Comparison of ENCODE assay signal across 8 cellular contexts in the genomic region with DNA sequence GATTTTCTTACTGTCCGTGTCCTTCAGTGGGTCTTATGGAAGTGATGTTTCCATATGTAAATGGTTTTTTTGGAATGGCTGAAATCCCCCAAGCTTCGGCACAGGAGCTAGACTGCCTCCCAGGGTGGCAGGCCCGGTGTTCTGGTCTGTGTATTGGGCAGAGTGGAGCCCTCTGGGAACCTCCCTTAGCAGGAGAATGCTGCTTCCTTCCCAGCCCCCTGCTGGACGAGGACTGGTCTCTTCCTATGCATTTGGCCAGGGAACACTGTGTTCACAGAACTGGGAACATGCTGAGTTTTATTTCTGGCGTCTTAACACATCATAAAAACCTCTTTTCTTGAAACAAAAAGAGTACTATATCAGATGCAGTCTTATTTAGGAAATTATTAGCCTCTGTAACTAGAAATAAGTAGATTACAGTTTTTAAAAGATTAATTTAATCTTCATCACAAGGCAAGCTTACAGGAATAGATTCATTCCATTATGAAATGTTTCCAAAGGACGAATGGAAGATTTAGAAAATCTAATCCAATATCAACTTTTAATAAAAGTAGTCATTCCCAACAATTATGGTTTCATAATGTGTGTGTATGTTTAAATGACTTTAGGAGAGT. TPM values are rescaled to one million over a fixed set of nuclear protein-coding genes. Genes with fewer than 3 reads are reported as not detected.
DNase-seq lines count a peak whose midpoint lies in the region; ATAC-seq and TF ChIP-seq lines count a peak whose summit lies in the region.

No MANE protein-coding gene starts in this region.

- no peak overlapping the region for H3K4me3 Mint-ChIP-seq in nephron
- no peak overlapping the region for H3K4me3 Mint-ChIP-seq in CD8-positive, alpha-beta T cell

- no peaks in the 10 kb centered on the region for H3K27me3 ChIP-seq in CD8-positive, alpha-beta T cell (ENCODE audit: insufficient read depth, low read length)

- TF ChIP-seq CTCF in GM12875 (IDR thresholded peaks at IDR 0.05; ENCODE audit: borderline replicate concordance, insufficient read depth, low read depth, low read length) (peak; percentile 20; the same call in 1 of the 2 replicates), nephron (IDR thresholded peaks at IDR 0.05; ENCODE audit: unreplicated experiment in 3 of 3) (peak; percentile 46 to 60 (median 53))
- no peak for TF ChIP-seq CTCF in CD8-positive, alpha-beta T cell (IDR thresholded peaks at IDR 0.05)

- H3K27ac ChIP-seq in CD8-positive, alpha-beta T cell (ENCODE audit: low read depth, low read length), result no peak overlapping the region

- DNase-seq in NCI-H524 treated with DMSO at 0.1 percent for 48 hours (lab: John Stamatoyannopoulos, UW) (peak; percentile 26), epidermal melanocyte (ENCODE audit: insufficient read length, low spot score) (peak; percentile 42), cerebellar nuclear complex (lab: John Stamatoyannopoulos, UW) (no peak)
- no peak for DNase-seq in CD8-positive, alpha-beta T cell
- DNase-seq in activated naive CD4-positive, alpha-beta T cell treated with anti-CD3 and anti-CD28 coated beads, Interleukin-2, amount 50 U/mL, for 72 hours (ENCODE audit: low spot score in 2 of 2), result no peak

- H3K9me3 Mint-ChIP-seq in nephron, result no peaks in the 10 kb centered on the region
- no peaks in the 10 kb centered on the region for H3K9me3 Mint-ChIP-seq in CD8-positive, alpha-beta T cell
- no peaks in the 10 kb centered on the region for H3K9me3 Mint-ChIP-seq in activated naive CD4-positive, alpha-beta T cell treated with anti-CD3 and anti-CD28 coated beads, Interleukin-2, amount 50 U/mL, for 72 hours

- H3K27me3 Mint-ChIP-seq in nephron (ENCODE audit: low read depth), result no peaks in the 10 kb centered on the region
- no peaks in the 10 kb centered on the region for H3K27me3 Mint-ChIP-seq in CD8-positive, alpha-beta T cell (ENCODE audit: low read depth)

- peak overlapping the region in 2 of 3 experiments; percentile 51 to 81 for H3K27ac Mint-ChIP-seq in nephron
- no peak overlapping the region for H3K27ac Mint-ChIP-seq in CD8-positive, alpha-beta T cell
- no peak overlapping the region for H3K27ac Mint-ChIP-seq in activated naive CD4-positive, alpha-beta T cell treated with anti-CD3 and anti-CD28 coated beads, Interleukin-2, amount 50 U/mL, for 72 hours

- no peaks in the 10 kb centered on the region for H3K36me3 ChIP-seq in CD8-positive, alpha-beta T cell (ENCODE audit: insufficient read depth, low read length)

- no peak overlapping the region for H3K4me3 ChIP-seq in GM12875 (ENCODE audit: low read depth, low read length)
- H3K4me3 ChIP-seq in CD8-positive, alpha-beta T cell (ENCODE audit: low read depth, low read length), result no peak overlapping the region

- H3K4me1 ChIP-seq in CD8-positive, alpha-beta T cell (ENCODE audit: insufficient read depth, low read length), result peaks cover 8% of the 10 kb centered on the region

- intact Hi-C loops in CD8-positive, alpha-beta T cell (cut with DNase I, micrococcal nuclease), result loop anchor here in 1 of 2 experiments (10.0 kb wide), 1 partner anchor 428 kb away; no protein-coding TSS in a partner anchor

- ATAC-seq in GM19035 (IDR thresholded peaks at IDR 0.05; ENCODE audit: unreplicated experiment), result no peak
- ATAC-seq in CD8-positive, alpha-beta T cell, result no peak
- ATAC-seq in activated naive CD4-positive, alpha-beta T cell treated with anti-CD3 and anti-CD28 coated beads, Interleukin-2, amount 50 U/mL, for 72 hours, result no peak

- peaks cover 27% of the 10 kb centered on the region for H3K4me1 Mint-ChIP-seq in nephron
- H3K4me1 Mint-ChIP-seq in CD8-positive, alpha-beta T cell (ENCODE audit: low read depth), result peaks cover 9% of the 10 kb centered on the region

- CTCF ChIA-PET in CD8-positive, alpha-beta T cell (lab: Charles Lee), result interaction anchor here (0.6 to 3.6 kb wide), 9 partner anchors 13 to 428 kb away, joined by 3 to 32 read pairs (median 4); no protein-coding TSS in a partner anchor

- POLR2A ChIA-PET in CD8-positive, alpha-beta T cell (lab: Charles Lee), result no interaction called here

- no peaks in the 10 kb centered on the region for H3K36me3 Mint-ChIP-seq in nephron (ENCODE audit: low read depth)
- peaks cover 38% of the 10 kb centered on the region for H3K36me3 Mint-ChIP-seq in CD8-positive, alpha-beta T cell
- H3K36me3 Mint-ChIP-seq in activated naive CD4-positive, alpha-beta T cell treated with anti-CD3 and anti-CD28 coated beads, Interleukin-2, amount 50 U/mL, for 72 hours, result peaks cover 18 to 22% of the 10 kb centered on the region in 2 donors

- no peaks in the 10 kb centered on the region for H3K9me3 ChIP-seq in CD8-positive, alpha-beta T cell (ENCODE audit: low read length)

RNA-seq across cellular contexts. Expression of gene SYTL3, which starts 56.6 kb away (rescaled TPM):
- total RNA-seq in CD8-positive, alpha-beta T cell, result 10 to 100 TPM; 38.2 to 44.6 TPM
- 100 to 1,000 TPM; 122 to 143 TPM for total RNA-seq in activated naive CD4-positive, alpha-beta T cell treated with anti-CD3 and anti-CD28 coated beads, Interleukin-2, amount 50 U/mL, for 72 hours

Comparison
In these comparisons a context has a peak if more than half of its experiments do, and no peak if none do; other contexts are left out.
1. DNase-seq: peak in NCI-H524 treated with DMSO at 0.1 percent for 48 hours (single experiment) and epidermal melanocyte (single experiment); none in cerebellar nuclear complex (0 of 2), CD8-positive, alpha-beta T cell (0 of 7) and activated naive CD4-positive, alpha-beta T cell treated with anti-CD3 and anti-CD28 coated beads, Interleukin-2, amount 50 U/mL, for 72 hours (0 of 2).
2. H3K27ac Mint-ChIP-seq: peak in nephron (2 of 3); none in CD8-positive, alpha-beta T cell (single experiment) and activated naive CD4-positive, alpha-beta T cell treated with anti-CD3 and anti-CD28 coated beads, Interleukin-2, amount 50 U/mL, for 72 hours (0 of 2).